26 cellular contexts compared by ENCODE assay signal in genomic region chr11:36247493-36247892, GRCh38.
"Had no signal": no experiment of that assay in that cellular context is flagged by ENCODE, and none has a peak within 500 bp of the region (broad histone marks: within the 10 kb centered on the region; RNA-seq: fewer than 3 reads in every experiment).

No MANE protein-coding gene starts in this region.

- H3K27ac Mint-ChIP-seq: dendritic cell treated with granulocyte-macrophage colony-stimulating factor and Interleukin-4, amounts not matched to agents 40 ng/mL and 50 ng/mL, for 4 days; effector memory CD8-positive, alpha-beta T cell; endodermal cell; mesothelial cell of epicardium had no signal

- H3K4me3 ChIP-seq: colonic mucosa, esophagus squamous epithelium, gastrocnemius medialis, heart right ventricle, left ventricle myocardium inferior, lower lobe of right lung, mucosa of descending colon had no signal

- H3K4me1 ChIP-seq: colonic mucosa, gastrocnemius medialis, left ventricle myocardium inferior, lower lobe of right lung had no signal

- H3K4me3 Mint-ChIP-seq: dendritic cell treated with granulocyte-macrophage colony-stimulating factor and Interleukin-4, amounts not matched to agents 40 ng/mL and 50 ng/mL, for 4 days; effector memory CD8-positive, alpha-beta T cell; endodermal cell; mesothelial cell of epicardium had no signal

- FAIRE-seq: endometrium, islet of Langerhans, keratinocyte had no signal

- H3K27ac ChIP-seq: colonic mucosa, epithelial cell of prostate, esophagus squamous epithelium, gastrocnemius medialis, left ventricle myocardium inferior, lower lobe of right lung had no signal

- DNase-seq: colonic mucosa; cortex of kidney; effector CD8-positive, alpha-beta T cell; effector memory CD8-positive, alpha-beta T cell; endodermal cell; erythroblast; esophagus squamous epithelium; foreskin fibroblast; foreskin melanocyte; gastrocnemius medialis; glutamatergic neuron; head of caudate nucleus; heart right ventricle; hippocampal formation; left cardiac atrium; left ventricle myocardium inferior; lower lobe of right lung; mesenchymal stem cell; mucosa of descending colon had no signal

- H3K27me3 ChIP-seq: colonic mucosa, esophagus squamous epithelium, gastrocnemius medialis had no signal

- ATAC-seq: effector memory CD8-positive, alpha-beta T cell; esophagus mucosa; gastrocnemius medialis; heart right ventricle; left cardiac atrium; lower lobe of right lung; mucosa of descending colon had no signal

- H3K36me3 ChIP-seq: colonic mucosa, esophagus squamous epithelium, gastrocnemius medialis, heart right ventricle, left ventricle myocardium inferior, lower lobe of right lung had no signal

- H3K9me3 Mint-ChIP-seq: dendritic cell treated with granulocyte-macrophage colony-stimulating factor and Interleukin-4, amounts not matched to agents 40 ng/mL and 50 ng/mL, for 4 days; effector memory CD8-positive, alpha-beta T cell had no signal

- H3K9me3 ChIP-seq: colonic mucosa, esophagus squamous epithelium, gastrocnemius medialis, lower lobe of right lung, mucosa of descending colon had no signal
